Comparison of ENCODE assay signal across 24 cellular contexts in the genomic region with DNA sequence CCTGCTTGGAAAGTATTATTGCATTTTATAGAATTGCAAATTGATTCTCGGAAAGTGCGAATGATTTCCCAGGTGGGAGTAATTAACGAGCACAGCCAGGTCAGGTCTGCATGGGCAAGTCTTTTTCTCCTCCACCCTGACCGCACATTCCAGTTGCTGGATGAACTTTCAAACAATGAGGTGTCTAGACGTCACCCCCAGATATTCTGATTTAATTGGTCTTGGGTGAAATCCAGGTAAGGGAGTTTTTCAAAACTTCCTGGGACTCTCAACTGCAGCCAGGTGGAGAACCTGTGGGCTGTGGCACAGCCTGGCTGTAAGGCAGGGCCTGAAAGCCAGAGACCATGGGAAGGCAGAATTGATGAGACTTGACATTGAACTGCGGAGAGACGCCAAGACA. TPM values are rescaled to one million over a fixed set of nuclear protein-coding genes. Genes with fewer than 3 reads are reported as not detected.
"Had no signal": no experiment of that assay in that cellular context is flagged by ENCODE, and none has a peak within 500 bp of the region (broad histone marks: within the 10 kb centered on the region; RNA-seq: fewer than 3 reads in every experiment).

No MANE protein-coding gene starts in this region.

- H3K9ac ChIP-seq: KMS-11 had no signal

- H3K27ac ChIP-seq: KMS-11, SJCRH30 had no signal

- H3K36me3 ChIP-seq: SJCRH30 had no signal

- DNase-seq: IMR-90, Kasumi-1, MV-4-11, NCI-H1048, NCI-H1105, NCI-H1417, NCI-H1436 treated with DMSO at 0.1 percent for 48 hours, NCI-H1694 treated with DMSO at 0.1 percent for 48 hours, NCI-H1930, NCI-H2081, NCI-H2107, NCI-H2227 treated with DMSO at 0.1 percent for 48 hours, NCI-H510A, NCI-H524 treated with DMSO at 0.1 percent for 48 hours, NCI-H69, NCI-H774, PC-3, SHP77 treated with DMSO at 0.1 percent for 48 hours, SJCRH30 had no signal

- H3K4me3 ChIP-seq: SJCRH30 had no signal

- H3K4me1 ChIP-seq: SJCRH30 had no signal

- H3K9me3 ChIP-seq: SJCRH30 had no signal

- ATAC-seq: HepG2, Panc1, PC-3, Right ventricle myocardium inferior, SK-N-SH treated with all-trans-retinoic acid at 6 μM for 48 hours had no signal

- H3K27me3 ChIP-seq: SJCRH30 had no signal

RNA-seq across cellular contexts. Expression of a gene that starts 15.9 kb away (rescaled TPM):
- total RNA-seq: HepG2 had no signal
